ENCODE assay signal across 9 cellular contexts in genomic region chr11:103609117-103610066, GRCh38.
DNase-seq lines count a peak whose midpoint lies in the region; ATAC-seq and TF ChIP-seq lines count a peak whose summit lies in the region.
"Had no signal": no experiment of that assay in that cellular context is flagged by ENCODE, and none has a peak within 500 bp of the region (broad histone marks: within the 10 kb centered on the region; RNA-seq: fewer than 3 reads in every experiment).

No MANE protein-coding gene starts in this region.

- H3K36me3 ChIP-seq in uterus: no peaks in the 10 kb centered on the region
- H3K36me3 ChIP-seq: suprapubic skin had no signal

- no peaks in the 10 kb centered on the region for H3K9me3 ChIP-seq in uterus
- H3K9me3 ChIP-seq: suprapubic skin had no signal

- no peak for ATAC-seq in GM21390 (IDR thresholded peaks at IDR 0.05; ENCODE audit: unreplicated experiment)

- no peaks in the 10 kb centered on the region for H3K27me3 Mint-ChIP-seq in activated T-helper 2 cell treated with anti-CD3 and anti-CD28 coated beads, Interferon-gamma antibody, Interleukin-2, Interleukin-4, amounts not matched to agents 10 μg/mL and 5 μg/mL and 100 μg/mL, durations not matched to agents 14 hours and 24 hours and 36 hours (ENCODE audit: low read depth)

- no peak overlapping the region for H3K27ac Mint-ChIP-seq in activated T-helper 2 cell treated with anti-CD3 and anti-CD28 coated beads, Interferon-gamma antibody, Interleukin-2, Interleukin-4, amounts not matched to agents 10 μg/mL and 5 μg/mL and 100 μg/mL, durations not matched to agents 14 hours and 24 hours and 36 hours

- H3K9me3 Mint-ChIP-seq in activated T-helper 2 cell treated with anti-CD3 and anti-CD28 coated beads, Interferon-gamma antibody, Interleukin-2, Interleukin-4, amounts not matched to agents 10 μg/mL and 5 μg/mL and 100 μg/mL, durations not matched to agents 14 hours and 24 hours and 36 hours: no peaks in the 10 kb centered on the region

- H3K4me1 ChIP-seq in uterus: no peaks in the 10 kb centered on the region
- H3K4me1 ChIP-seq: suprapubic skin had no signal

- H3K36me3 Mint-ChIP-seq in activated T-helper 2 cell treated with anti-CD3 and anti-CD28 coated beads, Interferon-gamma antibody, Interleukin-2, Interleukin-4, amounts not matched to agents 10 μg/mL and 5 μg/mL and 100 μg/mL, durations not matched to agents 14 hours and 24 hours and 36 hours (ENCODE audit: low read depth): no peaks in the 10 kb centered on the region

- H3K4me3 ChIP-seq in cardiac fibroblast (replicated peaks in 1 of 2; ENCODE audit: low read depth in 2 of 2, low read length in 2 of 2): no peak overlapping the region
- no peak overlapping the region for H3K4me3 ChIP-seq in uterus
- H3K4me3 ChIP-seq: suprapubic skin had no signal

- TF ChIP-seq POLR2A in uterus (IDR thresholded peaks at IDR 0.05): no peak

- no peak overlapping the region for H3K27ac ChIP-seq in uterus
- H3K27ac ChIP-seq: suprapubic skin had no signal

- H3K27me3 ChIP-seq in uterus: no peaks in the 10 kb centered on the region
- H3K27me3 ChIP-seq: suprapubic skin had no signal

- peak; percentile 97 for DNase-seq in ELR (ENCODE audit: low read depth)
- peak; percentile 97 for DNase-seq in cardiac fibroblast (ENCODE audit: low read depth in 2 of 2)
- DNase-seq in non-pigmented ciliary epithelial cell (ENCODE audit: low read depth): peak; percentile 93
- DNase-seq in uterus: no peak
- no peak for DNase-seq in activated T-helper 2 cell treated with anti-CD3 and anti-CD28 coated beads, Interferon-gamma antibody, Interleukin-2, Interleukin-4, amounts not matched to agents 10 μg/mL and 5 μg/mL and 100 μg/mL, durations not matched to agents 14 hours and 24 hours and 36 hours (ENCODE audit: low spot score)
- no peak for DNase-seq in GM19240 (ENCODE audit: insufficient read length, low spot score)

- intact Hi-C loops in uterus (cut with DNase I; ENCODE audit: low total_unique reads): no loop called here
- intact Hi-C loops in activated T-helper 2 cell treated with anti-CD3 and anti-CD28 coated beads, Interferon-gamma antibody, Interleukin-2, Interleukin-4, amounts not matched to agents 10 μg/mL and 5 μg/mL and 100 μg/mL, durations not matched to agents 14 hours and 24 hours and 36 hours (cut with micrococcal nuclease): loop anchor here (10.0 kb wide), 1 partner anchor 505 kb away; the partner anchor contains the start of gene DYNC2H1

- no peak overlapping the region for H3K4me3 Mint-ChIP-seq in activated T-helper 2 cell treated with anti-CD3 and anti-CD28 coated beads, Interferon-gamma antibody, Interleukin-2, Interleukin-4, amounts not matched to agents 10 μg/mL and 5 μg/mL and 100 μg/mL, durations not matched to agents 14 hours and 24 hours and 36 hours (ENCODE audit: low read depth)

- H3K4me1 Mint-ChIP-seq in activated T-helper 2 cell treated with anti-CD3 and anti-CD28 coated beads, Interferon-gamma antibody, Interleukin-2, Interleukin-4, amounts not matched to agents 10 μg/mL and 5 μg/mL and 100 μg/mL, durations not matched to agents 14 hours and 24 hours and 36 hours (ENCODE audit: low read depth): no peaks in the 10 kb centered on the region

- TF ChIP-seq CTCF in LNCAP (IDR thresholded peaks at IDR 0.05) (peak; percentile 25; the same call in 1 of the 2 replicates), cardiac fibroblast (IDR thresholded peaks at IDR 0.05; ENCODE audit: low read depth, low read length) (peak; percentile 89), uterus (IDR thresholded peaks at IDR 0.05) (no peak)

Comparison
In these comparisons a context has a peak if more than half of its experiments do, and no peak if none do; other contexts are left out.
1. DNase-seq: peak in ELR (single experiment), cardiac fibroblast (2 of 2) and non-pigmented ciliary epithelial cell (single experiment); none in uterus (0 of 2), activated T-helper 2 cell treated with anti-CD3 and anti-CD28 coated beads, Interferon-gamma antibody, Interleukin-2, Interleukin-4, amounts not matched to agents 10 μg/mL and 5 μg/mL and 100 μg/mL, durations not matched to agents 14 hours and 24 hours and 36 hours (single experiment) and GM19240 (single experiment).
2. CTCF ChIP-seq: peak in LNCAP (single experiment) and cardiac fibroblast (single experiment); none in uterus (0 of 4).